In the genomic region with DNA sequence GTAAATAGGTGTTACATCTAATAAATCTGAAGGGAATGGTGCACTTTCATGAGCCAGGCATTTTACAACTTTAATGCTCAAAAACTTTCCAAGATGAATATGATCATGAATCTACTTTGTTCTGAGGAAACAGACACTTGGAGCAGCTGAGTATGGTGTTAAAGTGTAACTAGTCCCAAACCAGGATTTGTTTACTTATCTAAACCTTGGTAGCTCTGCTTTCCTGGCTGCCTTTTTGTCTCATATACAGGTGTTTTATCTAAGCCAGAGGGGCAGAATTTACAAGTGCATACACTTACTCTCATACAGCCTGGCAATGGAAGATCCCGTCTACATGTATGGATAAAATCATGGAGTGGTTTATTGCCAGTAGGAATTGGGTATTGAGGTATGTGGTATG, we compare ENCODE assay signal across 31 cellular contexts.
"Had no signal": no experiment of that assay in that cellular context is flagged by ENCODE, and none has a peak within 500 bp of the region (broad histone marks: within the 10 kb centered on the region; RNA-seq: fewer than 3 reads in every experiment).

No MANE protein-coding gene starts in this region.

- H3K36me3 Mint-ChIP-seq: activated naive CD4-positive, alpha-beta T cell treated with anti-CD3 and anti-CD28 coated beads, Interleukin-2, amount 10 ng/mL, durations not matched to agents 7 days and 5 days; activated naive CD8-positive, alpha-beta T cell treated with anti-CD3 and anti-CD28 coated beads, Interleukin-2, amount 10 ng/mL, durations not matched to agents 7 days and 5 days; brain; WTC11 had no signal

- H3K4me1 ChIP-seq: ascending aorta, breast epithelium, colonic mucosa, esophagus squamous epithelium, gastroesophageal sphincter, heart right ventricle had no signal

- H3K27ac ChIP-seq: ascending aorta, breast epithelium, cardiac muscle cell, colonic mucosa, epithelial cell of prostate, esophagus squamous epithelium, gastroesophageal sphincter, heart right ventricle had no signal

- H3K27me3 ChIP-seq: ascending aorta, breast epithelium, colonic mucosa, esophagus squamous epithelium, gastroesophageal sphincter had no signal

- H3K4me1 Mint-ChIP-seq: activated CD4-positive, alpha-beta memory T cell treated with anti-CD3 and anti-CD28 coated beads, Interleukin-2, amount 10 ng/mL, durations not matched to agents 7 days and 5 days; activated CD4-positive, alpha-beta T cell treated with anti-CD3 and anti-CD28 coated beads, Interleukin-2, amount 10 ng/mL, durations not matched to agents 7 days and 5 days; activated naive CD4-positive, alpha-beta T cell treated with anti-CD3 and anti-CD28 coated beads, Interleukin-2, amount 10 ng/mL, durations not matched to agents 7 days and 5 days; activated naive CD8-positive, alpha-beta T cell treated with anti-CD3 and anti-CD28 coated beads, Interleukin-2, amount 10 ng/mL, durations not matched to agents 7 days and 5 days had no signal

- H3K9me3 ChIP-seq: ascending aorta, breast epithelium, colonic mucosa, esophagus squamous epithelium, gastroesophageal sphincter, heart right ventricle had no signal

- H3K27me3 Mint-ChIP-seq: activated CD4-positive, alpha-beta memory T cell treated with anti-CD3 and anti-CD28 coated beads, Interleukin-2, amount 10 ng/mL, durations not matched to agents 7 days and 5 days; activated CD4-positive, alpha-beta T cell treated with anti-CD3 and anti-CD28 coated beads, Interleukin-2, amount 10 ng/mL, durations not matched to agents 7 days and 5 days; activated naive CD4-positive, alpha-beta T cell treated with anti-CD3 and anti-CD28 coated beads, Interleukin-2, amount 10 ng/mL, durations not matched to agents 7 days and 5 days; activated T-cell treated with anti-CD3 and anti-CD28 coated beads, Interleukin-2, amount 50 U/mL, for 24 hours; brain had no signal

- H3K9me3 Mint-ChIP-seq: activated CD4-positive, alpha-beta T cell treated with anti-CD3 and anti-CD28 coated beads, Interleukin-2, amount 10 ng/mL, durations not matched to agents 7 days and 5 days; activated naive CD8-positive, alpha-beta T cell treated with anti-CD3 and anti-CD28 coated beads, Interleukin-2, amount 10 ng/mL, durations not matched to agents 7 days and 5 days; activated T-cell treated with anti-CD3 and anti-CD28 coated beads, Interleukin-2, amount 50 U/mL, for 24 hours; WTC11 had no signal

- H3K4me3 ChIP-seq: ascending aorta, breast epithelium, cardiac muscle cell, colonic mucosa, esophagus squamous epithelium, gastroesophageal sphincter, heart right ventricle had no signal

- ATAC-seq: activated naive CD4-positive, alpha-beta T cell treated with anti-CD3 and anti-CD28 coated beads, Interleukin-2, amount 50 U/mL, for 72 hours; activated T-cell treated with anti-CD3 and anti-CD28 coated beads, Interleukin-2, amount 50 U/mL, for 72 hours; gastroesophageal sphincter; heart right ventricle; WTC11 had no signal

- H3K4me3 Mint-ChIP-seq: activated CD4-positive, alpha-beta memory T cell treated with anti-CD3 and anti-CD28 coated beads, Interleukin-2, amount 10 ng/mL, durations not matched to agents 7 days and 5 days; activated CD4-positive, alpha-beta T cell treated with anti-CD3 and anti-CD28 coated beads, Interleukin-2, amount 10 ng/mL, durations not matched to agents 7 days and 5 days; activated naive CD4-positive, alpha-beta T cell treated with anti-CD3 and anti-CD28 coated beads, Interleukin-2, amount 10 ng/mL, durations not matched to agents 7 days and 5 days; activated naive CD8-positive, alpha-beta T cell treated with anti-CD3 and anti-CD28 coated beads, Interleukin-2, amount 10 ng/mL, durations not matched to agents 7 days and 5 days; activated T-cell treated with anti-CD3 and anti-CD28 coated beads, Interleukin-2, amount 50 U/mL, for 24 hours; activated T-cell treated with anti-CD3 and anti-CD28 coated beads, Interleukin-2, amount 50 U/mL, for 72 hours; brain; WTC11 had no signal

- H3K36me3 ChIP-seq: ascending aorta, breast epithelium, cardiac muscle cell, colonic mucosa, esophagus squamous epithelium, gastroesophageal sphincter, heart right ventricle had no signal

- H3K27ac Mint-ChIP-seq: activated CD4-positive, alpha-beta memory T cell treated with anti-CD3 and anti-CD28 coated beads, Interleukin-2, amount 10 ng/mL, durations not matched to agents 7 days and 5 days; activated CD4-positive, alpha-beta T cell treated with anti-CD3 and anti-CD28 coated beads, Interleukin-2, amount 10 ng/mL, durations not matched to agents 7 days and 5 days; activated naive CD4-positive, alpha-beta T cell treated with anti-CD3 and anti-CD28 coated beads, Interleukin-2, amount 10 ng/mL, durations not matched to agents 7 days and 5 days; activated naive CD4-positive, alpha-beta T cell treated with anti-CD3 and anti-CD28 coated beads, Interleukin-2, amount 50 U/mL, for 72 hours; activated naive CD8-positive, alpha-beta T cell treated with anti-CD3 and anti-CD28 coated beads, Interleukin-2, amount 10 ng/mL, durations not matched to agents 7 days and 5 days; activated T-cell treated with anti-CD3 and anti-CD28 coated beads, Interleukin-2, amount 50 U/mL, for 24 hours; activated T-cell treated with anti-CD3 and anti-CD28 coated beads, Interleukin-2, amount 50 U/mL, for 72 hours; WTC11 had no signal

- DNase-seq: activated CD4-positive, alpha-beta memory T cell treated with anti-CD3 and anti-CD28 coated beads, Interleukin-2, amount 10 ng/mL, durations not matched to agents 7 days and 5 days; activated CD4-positive, alpha-beta T cell treated with anti-CD3 and anti-CD28 coated beads for 1 hour; activated CD4-positive, alpha-beta T cell treated with anti-CD3 and anti-CD28 coated beads for 4 hours; activated CD4-positive, alpha-beta T cell treated with anti-CD3 and anti-CD28 coated beads, Interleukin-2, amount 10 ng/mL, durations not matched to agents 7 days and 5 days; activated CD4-positive, alpha-beta T cell treated with anti-CD3 and anti-CD28 coated beads, Interleukin-2, amount 50 U/mL, for 4 hours; activated CD8-positive, alpha-beta memory T cell treated with anti-CD3 and anti-CD28 coated beads, Interleukin-2, amount 50 U/mL, for 48 hours; activated gamma-delta T cell; activated naive CD4-positive, alpha-beta T cell; activated naive CD4-positive, alpha-beta T cell treated with anti-CD3 and anti-CD28 coated beads, Interleukin-2, amount 10 ng/mL, durations not matched to agents 7 days and 5 days; activated naive CD8-positive, alpha-beta T cell treated with anti-CD3 and anti-CD28 coated beads, Interleukin-2, amount 10 ng/mL, durations not matched to agents 7 days and 5 days; activated T-cell treated with anti-CD3 and anti-CD28 coated beads for 4 hours; activated T-cell treated with anti-CD3 and anti-CD28 coated beads, Interleukin-2, amount 50 U/mL, for 24 hours; activated T-cell treated with anti-CD3 and anti-CD28 coated beads, Interleukin-2, amount 50 U/mL, for 72 hours; central memory CD4-positive, alpha-beta T cell; cerebellar nuclear complex; colonic mucosa; effector CD8-positive, alpha-beta T cell; esophagus squamous epithelium; foreskin melanocyte; heart right ventricle; T-helper 2 cell had no signal

- FAIRE-seq: endometrium, endothelial cell of umbilical vein had no signal
